ENCODE assay signal across 12 cellular contexts in genomic region chr2:54605836-54606235, GRCh38.
A peak's percentile ranks its signal among the peaks of the same experiment; 100 is the strongest.
DNase-seq lines count a peak whose midpoint lies in the region; ATAC-seq and TF ChIP-seq lines count a peak whose summit lies in the region.
"Had no signal": no experiment of that assay in that cellular context is flagged by ENCODE, and none has a peak within 500 bp of the region (broad histone marks: within the 10 kb centered on the region; RNA-seq: fewer than 3 reads in every experiment).

No MANE protein-coding gene starts in this region.

- peaks cover 100% of the 10 kb centered on the region for H4K20me1 ChIP-seq in smooth muscle cell (ENCODE audit: low read depth)

- peaks cover 16% of the 10 kb centered on the region for H3K4me1 ChIP-seq in smooth muscle cell (ENCODE audit: low read depth)

- H3K9me3 Mint-ChIP-seq in activated T-cell treated with anti-CD3 and anti-CD28 coated beads, Interleukin-2, amount 50 U/mL, for 72 hours = peaks cover 0 to 3% of the 10 kb centered on the region in 2 donors
- H3K9me3 Mint-ChIP-seq in activated B cell treated with CpG ODN at 0.5 μM for 24 hours (no peaks in the 10 kb centered on the region), glutamatergic neuron (ENCODE audit: unreplicated experiment) (peaks cover 11% of the 10 kb centered on the region)

- WGBS in smooth muscle cell (ENCODE audit: low lambda C conversion rate) = 89% methylated on average over 3 of the region's 3 CpGs

- no peaks in the 10 kb centered on the region for H3K9me3 ChIP-seq in smooth muscle cell (replicated peaks; ENCODE audit: low read depth)
- H3K9me3 ChIP-seq: tibial nerve had no signal

- no peaks in the 10 kb centered on the region for H3K27me3 ChIP-seq in smooth muscle cell (ENCODE audit: low read depth)
- H3K27me3 ChIP-seq: tibial nerve had no signal

- H3F3A ChIP-seq in smooth muscle cell (ENCODE audit: low read depth) = peaks cover 16% of the 10 kb centered on the region

- DNase-seq in activated T-cell treated with anti-CD3 and anti-CD28 coated beads, Interleukin-2, amount 50 U/mL, for 72 hours = no peak
- DNase-seq in activated T-cell treated with anti-CD3 and anti-CD28 coated beads for 4 hours = no peak
- DNase-seq in activated B cell treated with CpG ODN at 0.5 μM for 24 hours = no peak
- DNase-seq in glutamatergic neuron = no peak
- no peak for DNase-seq in smooth muscle cell (lab: John Stamatoyannopoulos, UW; ENCODE audit: unreplicated experiment)
- no peak for DNase-seq in GF-D8 (lab: John Stamatoyannopoulos, UW)
- no peak for DNase-seq in ACHN
- no peak for DNase-seq in C1 segment of cervical spinal cord (lab: John Stamatoyannopoulos, UW)
- DNase-seq: cortex of kidney, OCI-M1 had no signal

- peak overlapping the region; percentile 57 for H3K27ac ChIP-seq in smooth muscle cell (ENCODE audit: low read depth)

- no peaks in the 10 kb centered on the region for H3K36me3 ChIP-seq in smooth muscle cell (ENCODE audit: low read depth)
- H3K36me3 ChIP-seq: tibial nerve had no signal

- no peak overlapping the region for H3K4me3 ChIP-seq in smooth muscle cell
- H3K4me3 ChIP-seq: tibial nerve had no signal

- in situ Hi-C loops in ACHN (cut with HindIII; ENCODE audit: low pct_ligation_motif_present, low pct_unique_long_range_greater_than_20kb, low sequenced_read_pairs) = no loop called here

- H3K9ac ChIP-seq in smooth muscle cell (ENCODE audit: low read depth) = no peak overlapping the region
- H3K9ac ChIP-seq: parathyroid adenoma had no signal

- peak overlapping the region; percentile 91 for H3K27ac Mint-ChIP-seq in activated T-cell treated with anti-CD3 and anti-CD28 coated beads, Interleukin-2, amount 50 U/mL, for 72 hours
- H3K27ac Mint-ChIP-seq in activated B cell treated with CpG ODN at 0.5 μM for 24 hours (peak overlapping the region; percentile 8), glutamatergic neuron (ENCODE audit: unreplicated experiment) (peak overlapping the region; percentile 45)

- H2AFZ ChIP-seq in smooth muscle cell (ENCODE audit: low read depth) = no peak overlapping the region
- H2AFZ ChIP-seq: parathyroid adenoma had no signal

- intact Hi-C loops in activated B cell treated with CpG ODN at 0.5 μM for 24 hours (cut with micrococcal nuclease) = loop anchor here (2.0 kb wide), 2 partner anchors 49 to 83 kb away; no protein-coding TSS in a partner anchor

- H3K4me2 ChIP-seq in smooth muscle cell = no peak overlapping the region

- ATAC-seq in activated T-cell treated with anti-CD3 and anti-CD28 coated beads, Interleukin-2, amount 50 U/mL, for 72 hours (replicated peaks in 1 of 2) = peak; percentile 3 to 13
- ATAC-seq in activated B cell treated with CpG ODN at 0.5 μM for 24 hours (ENCODE audit: low read depth) = no peak

- peaks cover 92% of the 10 kb centered on the region for H3K4me1 Mint-ChIP-seq in activated T-cell treated with anti-CD3 and anti-CD28 coated beads, Interleukin-2, amount 50 U/mL, for 72 hours (ENCODE audit: low read depth)
- H3K4me1 Mint-ChIP-seq in activated B cell treated with CpG ODN at 0.5 μM for 24 hours = peaks cover 85% of the 10 kb centered on the region
- H3K4me1 Mint-ChIP-seq in glutamatergic neuron (ENCODE audit: low read depth, unreplicated experiment) = peaks cover 52% of the 10 kb centered on the region

- CTCF ChIA-PET in activated B cell treated with CpG ODN at 0.5 μM for 24 hours (lab: Charles Lee) = interaction anchor here (1.2 to 1.9 kb wide), 3 partner anchors 47 to 98 kb away, joined by 3 to 9 read pairs (median 5); no protein-coding TSS in a partner anchor

- H3K36me3 Mint-ChIP-seq in activated T-cell treated with anti-CD3 and anti-CD28 coated beads, Interleukin-2, amount 50 U/mL, for 72 hours (ENCODE audit: insufficient read depth in 2 of 2) = peaks cover 0 to 6% of the 10 kb centered on the region in 2 donors
- H3K36me3 Mint-ChIP-seq in activated B cell treated with CpG ODN at 0.5 μM for 24 hours (ENCODE audit: low read depth) (peaks cover 25% of the 10 kb centered on the region), glutamatergic neuron (ENCODE audit: unreplicated experiment) (peaks cover 5% of the 10 kb centered on the region)

- POLR2A ChIA-PET in activated B cell treated with CpG ODN at 0.5 μM for 24 hours (lab: Charles Lee) = interaction anchor here (0.6 to 3.1 kb wide), 4 partner anchors 29 to 256 kb away, joined by 3 to 15 read pairs (median 4); no protein-coding TSS in a partner anchor

- H3K4me3 Mint-ChIP-seq in activated T-cell treated with anti-CD3 and anti-CD28 coated beads, Interleukin-2, amount 50 U/mL, for 72 hours = peak overlapping the region; percentile 61 to 68
- no peak overlapping the region for H3K4me3 Mint-ChIP-seq in activated B cell treated with CpG ODN at 0.5 μM for 24 hours
- no peak overlapping the region for H3K4me3 Mint-ChIP-seq in glutamatergic neuron (ENCODE audit: unreplicated experiment)

- H3K27me3 Mint-ChIP-seq in activated T-cell treated with anti-CD3 and anti-CD28 coated beads, Interleukin-2, amount 50 U/mL, for 72 hours (ENCODE audit: low read depth) = no peaks in the 10 kb centered on the region
- H3K27me3 Mint-ChIP-seq in activated B cell treated with CpG ODN at 0.5 μM for 24 hours (no peaks in the 10 kb centered on the region), glutamatergic neuron (ENCODE audit: unreplicated experiment) (peaks cover 3% of the 10 kb centered on the region)

- H3K79me2 ChIP-seq in smooth muscle cell (ENCODE audit: low read depth) = peaks cover 99% of the 10 kb centered on the region

- TF ChIP-seq CTCF in activated B cell treated with CpG ODN at 0.5 μM for 24 hours (IDR thresholded peaks at IDR 0.05) (no peak), glutamatergic neuron (IDR thresholded peaks at IDR 0.05; ENCODE audit: partially characterized antibody, unreplicated experiment) (no peak), smooth muscle cell (IDR thresholded peaks at IDR 0.05; ENCODE audit: borderline replicate concordance, insufficient read depth, poor library complexity, severe bottlenecking) (no peak)

Comparison
In these comparisons a context has a peak if more than half of its experiments do, and no peak if none do; other contexts are left out.
1. H3K27ac Mint-ChIP-seq: peak in every context shown above with its lines; median percentile 91 in activated T-cell treated with anti-CD3 and anti-CD28 coated beads, Interleukin-2, amount 50 U/mL, for 72 hours; 45 in glutamatergic neuron; 8 in activated B cell treated with CpG ODN at 0.5 μM for 24 hours.
2. H3K4me3 Mint-ChIP-seq: peak in activated T-cell treated with anti-CD3 and anti-CD28 coated beads, Interleukin-2, amount 50 U/mL, for 72 hours (2 of 2); none in activated B cell treated with CpG ODN at 0.5 μM for 24 hours (single experiment) and glutamatergic neuron (single experiment).